Comparison of ENCODE assay signal across 19 cellular contexts in genomic region chr3:69426905-69427304, GRCh38. TPM values are rescaled to one million over a fixed set of nuclear protein-coding genes. Genes with fewer than 3 reads are reported as not detected.
DNase-seq lines count a peak whose midpoint lies in the region; ATAC-seq, FAIRE-seq and TF ChIP-seq lines count a peak whose summit lies in the region.
"Had no signal": no experiment of that assay in that cellular context is flagged by ENCODE, and none has a peak within 500 bp of the region (broad histone marks: within the 10 kb centered on the region; RNA-seq: fewer than 3 reads in every experiment).

No MANE protein-coding gene starts in this region.

- POLR2A ChIA-PET in OCI-LY7 (lab: Charles Lee), result no interaction called here
- POLR2A ChIA-PET in CD4-positive, alpha-beta memory T cell (lab: Charles Lee; ENCODE audit: partially characterized antibody), result no interaction called here

- H3K27ac Mint-ChIP-seq in endodermal cell (no peak overlapping the region), osteocyte (ENCODE audit: unreplicated experiment) (no peak overlapping the region)
- no peak overlapping the region for H3K27ac Mint-ChIP-seq in CD4-positive, alpha-beta memory T cell
- H3K27ac Mint-ChIP-seq: activated naive CD4-positive, alpha-beta T cell treated with anti-CD3 and anti-CD28 coated beads for 36 hours; CD8-positive, alpha-beta T cell; stimulated activated memory B cell treated with anti-CD40 and anti-IgM and Interleukin-4, amounts not matched to agents 10 μg/mL and 1 μg/mL and 100 μg/mL, for 72 hours had no signal

- H3K4me3 ChIP-seq in DND-41 (ENCODE audit: low read depth in 1 of 2, low read length in 2 of 2) (no peak overlapping the region), OCI-LY7 (ENCODE audit: low read depth, low read length, poor library complexity, severe bottlenecking) (no peak overlapping the region), endodermal cell (ENCODE audit: low read length) (no peak overlapping the region)
- no peak overlapping the region for H3K4me3 ChIP-seq in CD4-positive, alpha-beta memory T cell (ENCODE audit: low read length in 2 of 2)
- H3K4me3 ChIP-seq: GM23248, PC-9, tibial nerve had no signal

- H3K4me2 ChIP-seq in DND-41 (ENCODE audit: insufficient read depth, low read length) (no peak overlapping the region), OCI-LY7 (ENCODE audit: low read length) (no peak overlapping the region)
- H3K4me2 ChIP-seq: PC-9 had no signal

- no peaks in the 10 kb centered on the region for H3K4me1 ChIP-seq in DND-41 (ENCODE audit: insufficient read depth, low read length)
- no peaks in the 10 kb centered on the region for H3K4me1 ChIP-seq in OCI-LY7 (ENCODE audit: insufficient read depth, low read length, poor library complexity, severe bottlenecking)
- H3K4me1 ChIP-seq in endodermal cell (ENCODE audit: control insufficient read depth, insufficient read depth, low read length), result no peaks in the 10 kb centered on the region
- H3K4me1 ChIP-seq in CD4-positive, alpha-beta memory T cell (ENCODE audit: insufficient read depth, low read length), result no peaks in the 10 kb centered on the region
- H3K4me1 ChIP-seq: parathyroid adenoma had no signal

- H3K27me3 Mint-ChIP-seq in endodermal cell (ENCODE audit: insufficient read depth) (peaks cover 26% of the 10 kb centered on the region), osteocyte (ENCODE audit: unreplicated experiment) (peaks cover 12% of the 10 kb centered on the region)
- peaks cover 2 to 14% of the 10 kb centered on the region in 2 donors for H3K27me3 Mint-ChIP-seq in CD4-positive, alpha-beta memory T cell
- H3K27me3 Mint-ChIP-seq: stimulated activated memory B cell treated with anti-CD40 and anti-IgM and Interleukin-4, amounts not matched to agents 10 μg/mL and 1 μg/mL and 100 μg/mL, for 72 hours had no signal

- no peaks in the 10 kb centered on the region for H3K9me3 Mint-ChIP-seq in endodermal cell
- H3K9me3 Mint-ChIP-seq in osteocyte (ENCODE audit: unreplicated experiment), result no peaks in the 10 kb centered on the region
- no peaks in the 10 kb centered on the region for H3K9me3 Mint-ChIP-seq in CD4-positive, alpha-beta memory T cell
- H3K9me3 Mint-ChIP-seq: activated naive CD4-positive, alpha-beta T cell treated with anti-CD3 and anti-CD28 coated beads for 36 hours; CD8-positive, alpha-beta T cell; stimulated activated memory B cell treated with anti-CD40 and anti-IgM and Interleukin-4, amounts not matched to agents 10 μg/mL and 1 μg/mL and 100 μg/mL, for 72 hours had no signal

- H2AFZ ChIP-seq in DND-41 (ENCODE audit: low read depth, low read length) (0 out of 2 replicates have a peak overlapping the region, but pooled peaks have one; percentile 53), OCI-LY7 (ENCODE audit: low read length) (peak overlapping the region; percentile 11; the same call in 1 of the 2 replicates)
- H2AFZ ChIP-seq: GM23248, parathyroid adenoma, PC-9 had no signal

- H3K27ac ChIP-seq in DND-41 (ENCODE audit: low read length) (no peak overlapping the region), OCI-LY7 (ENCODE audit: low read depth, low read length, poor library complexity, severe bottlenecking) (no peak overlapping the region), endodermal cell (ENCODE audit: low read depth, low read length) (no peak overlapping the region)
- H3K27ac ChIP-seq in CD4-positive, alpha-beta memory T cell (ENCODE audit: low read depth, low read length), result no peak overlapping the region
- H3K27ac ChIP-seq: brain microvascular endothelial cell, GM23248, parathyroid adenoma, PC-9, tibial nerve had no signal

- H3K79me2 ChIP-seq in DND-41 (ENCODE audit: insufficient read depth, low read length) (no peaks in the 10 kb centered on the region), OCI-LY7 (ENCODE audit: insufficient read depth, low read depth, low read length) (no peaks in the 10 kb centered on the region)
- H3K79me2 ChIP-seq: parathyroid adenoma had no signal

- BruUV-seq in OCI-LY7 (replicated peaks; lab: Mats Ljungman, UMichigan), result no TSS peak

- CTCF ChIA-PET in OCI-LY7 (lab: Charles Lee; ENCODE audit: unreplicated experiment), result no interaction called here
- CTCF ChIA-PET in CD4-positive, alpha-beta memory T cell (lab: Charles Lee; ENCODE audit: partially characterized antibody), result interaction anchor here (0.7 to 4.7 kb wide), 2 partner anchors 76 to 265 kb away, joined by 3 to 20 read pairs; no protein-coding TSS in a partner anchor

- TF ChIP-seq CTCF in DND-41 (IDR thresholded peaks at IDR 0.05; ENCODE audit: borderline replicate concordance, extremely low read depth, low read length, poor library complexity, severe bottlenecking) (peak; percentile 45), OCI-LY7 (conservative IDR thresholded peaks at IDR 0.05; ENCODE audit: low read length) (no peak; the same call in 1 of the 2 replicates), endodermal cell (conservative IDR thresholded peaks at IDR 0.05) (peak; percentile 63), osteocyte (IDR thresholded peaks at IDR 0.05) (peak; percentile 50)

- H3K9me2 ChIP-seq in OCI-LY7 (ENCODE audit: insufficient read depth, low read length), result no peaks in the 10 kb centered on the region

- H3K27me3 ChIP-seq in DND-41 (ENCODE audit: insufficient read depth, low read length, poor library complexity) (peaks cover 7% of the 10 kb centered on the region), endodermal cell (ENCODE audit: control insufficient read depth, insufficient read depth, low read length, poor library complexity, severe bottlenecking) (peaks cover 31% of the 10 kb centered on the region)
- H3K27me3 ChIP-seq in CD4-positive, alpha-beta memory T cell (ENCODE audit: insufficient read depth, low read length), result no peaks in the 10 kb centered on the region
- H3K27me3 ChIP-seq: brain microvascular endothelial cell, tibial nerve had no signal

- ATAC-seq in DND-41 (ENCODE audit: insufficient read depth, low read depth) (no peak), GM21825 (IDR thresholded peaks at IDR 0.05; ENCODE audit: unreplicated experiment) (no peak)
- ATAC-seq: CD8-positive, alpha-beta T cell; stimulated activated memory B cell treated with anti-CD40 and anti-IgM and Interleukin-4, amounts not matched to agents 10 μg/mL and 1 μg/mL and 100 μg/mL, for 72 hours had no signal

- DNase-seq in DND-41 (no peak), OCI-LY7 (ENCODE audit: low spot score) (no peak), endodermal cell (no peak), osteocyte (ENCODE audit: extremely low spot score, unreplicated experiment) (no peak), frontal cortex (ENCODE audit: low spot score in 2 of 2) (no peak)
- DNase-seq in CD4-positive, alpha-beta memory T cell, result no peak
- DNase-seq: activated CD4-positive, alpha-beta T cell treated with anti-CD3 and anti-CD28 coated beads, Interleukin-2, amount 50 U/mL, for 1 hour; activated naive CD4-positive, alpha-beta T cell treated with anti-CD3 and anti-CD28 coated beads for 36 hours; activated T-cell treated with anti-CD3 and anti-CD28 coated beads for 4 hours; brain microvascular endothelial cell; CD8-positive, alpha-beta T cell; GM23248; NCI-H1694; NCI-H510A; PC-9 had no signal

- no peak for FAIRE-seq in frontal cortex (lab: Jason Lieb, UNC)

- H3K9ac ChIP-seq in DND-41 (ENCODE audit: low read depth, low read length) (no peak overlapping the region), endodermal cell (ENCODE audit: extremely low read depth, low read length, poor library complexity, severe bottlenecking) (no peak overlapping the region)
- H3K9ac ChIP-seq: GM23248, parathyroid adenoma had no signal

- H3K4me1 Mint-ChIP-seq in endodermal cell (peaks cover 6% of the 10 kb centered on the region), osteocyte (ENCODE audit: unreplicated experiment) (peaks cover 3% of the 10 kb centered on the region)
- H3K4me1 Mint-ChIP-seq in CD4-positive, alpha-beta memory T cell, result no peaks in the 10 kb centered on the region
- H3K4me1 Mint-ChIP-seq: stimulated activated memory B cell treated with anti-CD40 and anti-IgM and Interleukin-4, amounts not matched to agents 10 μg/mL and 1 μg/mL and 100 μg/mL, for 72 hours had no signal

- intact Hi-C loops in OCI-LY7 (cut with micrococcal nuclease; ENCODE audit: unreplicated experiment), result loop anchor here (5.0 kb wide), 2 partner anchors 100 to 265 kb away; no protein-coding TSS in a partner anchor
- intact Hi-C loops in CD4-positive, alpha-beta memory T cell (cut with micrococcal nuclease), result no loop called here

- H3K36me3 ChIP-seq in DND-41 (ENCODE audit: insufficient read depth, low read length) (no peaks in the 10 kb centered on the region), OCI-LY7 (ENCODE audit: insufficient read depth, low read length) (no peaks in the 10 kb centered on the region), endodermal cell (ENCODE audit: control insufficient read depth, insufficient read depth, low read length) (no peaks in the 10 kb centered on the region)
- no peaks in the 10 kb centered on the region for H3K36me3 ChIP-seq in CD4-positive, alpha-beta memory T cell (ENCODE audit: insufficient read depth, low read length)
- H3K36me3 ChIP-seq: brain microvascular endothelial cell had no signal

- H3K9me3 ChIP-seq in DND-41 (ENCODE audit: insufficient read depth, low read length, severe bottlenecking) (no peaks in the 10 kb centered on the region), OCI-LY7 (ENCODE audit: low read length) (no peaks in the 10 kb centered on the region), endodermal cell (ENCODE audit: control insufficient read depth, low read length) (no peaks in the 10 kb centered on the region)
- H3K9me3 ChIP-seq in CD4-positive, alpha-beta memory T cell (ENCODE audit: control insufficient read depth in 1 of 2, low read length in 2 of 2), result no peaks in the 10 kb centered on the region
- H3K9me3 ChIP-seq: tibial nerve had no signal

- H3K4me3 Mint-ChIP-seq in endodermal cell (no peak overlapping the region), osteocyte (ENCODE audit: unreplicated experiment) (no peak overlapping the region)
- H3K4me3 Mint-ChIP-seq in CD4-positive, alpha-beta memory T cell, result no peak overlapping the region
- H3K4me3 Mint-ChIP-seq: activated naive CD4-positive, alpha-beta T cell treated with anti-CD3 and anti-CD28 coated beads for 36 hours; CD8-positive, alpha-beta T cell; stimulated activated memory B cell treated with anti-CD40 and anti-IgM and Interleukin-4, amounts not matched to agents 10 μg/mL and 1 μg/mL and 100 μg/mL, for 72 hours had no signal

- H3K36me3 Mint-ChIP-seq in endodermal cell (ENCODE audit: low read depth) (no peaks in the 10 kb centered on the region), osteocyte (ENCODE audit: unreplicated experiment) (no peaks in the 10 kb centered on the region)
- H3K36me3 Mint-ChIP-seq in CD4-positive, alpha-beta memory T cell, result no peaks in the 10 kb centered on the region
- H3K36me3 Mint-ChIP-seq: CD8-positive, alpha-beta T cell; stimulated activated memory B cell treated with anti-CD40 and anti-IgM and Interleukin-4, amounts not matched to agents 10 μg/mL and 1 μg/mL and 100 μg/mL, for 72 hours had no signal

- H4K20me1 ChIP-seq in DND-41 (ENCODE audit: insufficient read depth, low read length) (no peaks in the 10 kb centered on the region), OCI-LY7 (ENCODE audit: insufficient read depth, low read length) (no peaks in the 10 kb centered on the region)

RNA-seq across cellular contexts. Expression of gene FRMD4B, which starts 41.0 kb away (rescaled TPM):
- not detected in 2 replicates for total RNA-seq in OCI-LY7 (2014; rRNA removed; shearing (Covaris generic))
- total RNA-seq in OCI-LY7 (2022), result not detected in 2 replicates
- 1 to 10 TPM; 2.1 to 2.2 TPM for total RNA-seq in endodermal cell
- polyA plus RNA-seq in endodermal cell (2013, experiment 1 of 2), result 22.2 TPM
- polyA plus RNA-seq in endodermal cell (2013, experiment 2 of 2), result 25.4 TPM
- 0.52 and 1.3 TPM in 2 replicates for total RNA-seq in osteocyte
- 72.2 TPM for total RNA-seq in frontal cortex
- total RNA-seq in CD4-positive, alpha-beta memory T cell, result 10 to 100 TPM; 14.9 to 18.3 TPM
- polyA plus RNA-seq in CD4-positive, alpha-beta memory T cell, result 10 to 100 TPM in 1 of 2 donors, 1 to 10 TPM in 1; 3.1 to 12.1 TPM
- total RNA-seq: GM23248 had no signal
- polyA plus RNA-seq: GM23248 had no signal
